ENCODE assay signal across 23 cellular contexts in genomic region chr12:32544893-32545292, GRCh38.
DNase-seq lines count a peak whose midpoint lies in the region; ATAC-seq, FAIRE-seq and TF ChIP-seq lines count a peak whose summit lies in the region.
"Had no signal": no experiment of that assay in that cellular context is flagged by ENCODE, and none has a peak within 500 bp of the region (broad histone marks: within the 10 kb centered on the region; RNA-seq: fewer than 3 reads in every experiment).

No MANE protein-coding gene starts in this region.

- no peak overlapping the region for H3K27ac ChIP-seq in BLaER1 treated with 17β-estradiol and CSF1 and Interleukin-3, amounts not matched to agents 10 nM and 100 nM
- H3K27ac ChIP-seq in endodermal cell (ENCODE audit: low read depth, low read length), result no peak overlapping the region
- H3K27ac ChIP-seq in thyroid gland, result peak overlapping the region in 2 of 3 donors; percentile 56 to 68
- H3K27ac ChIP-seq in kidney (ENCODE audit: low read depth in 2 of 2, low read length in 2 of 2), result peak overlapping the region in 1 of 2 donors; percentile 11

- peak; percentile 10 for DNase-seq in endodermal cell
- no peak for DNase-seq in thyroid gland
- no peak for DNase-seq in T-cell
- no peak for DNase-seq in kidney
- no peak for DNase-seq in SIG-M5 (lab: John Stamatoyannopoulos, UW)
- DNase-seq: CD4-positive, CD25-positive, alpha-beta regulatory T cell; HFFc6; MM.1S; NCI-H1048; NCI-H1417 treated with DMSO at 0.1 percent for 48 hours; NCI-H187; NCI-H526; PC-3; RPMI8226; SHP77; SK-N-SH had no signal

- peaks cover 24 to 82% (median 33%) of the 10 kb centered on the region in 10 experiments for H3K4me1 ChIP-seq in BLaER1 treated with 17β-estradiol and CSF1 and Interleukin-3, amounts not matched to agents 10 nM and 100 nM
- H3K4me1 ChIP-seq in Loucy (ENCODE audit: insufficient read depth, low read length, poor library complexity, severe bottlenecking), result peaks cover 12% of the 10 kb centered on the region
- H3K4me1 ChIP-seq in endodermal cell (ENCODE audit: control insufficient read depth, insufficient read depth, low read length), result no peaks in the 10 kb centered on the region
- H3K4me1 ChIP-seq in thyroid gland, result peaks cover 58 to 76% of the 10 kb centered on the region in 2 donors
- peaks cover 35 to 70% of the 10 kb centered on the region in 2 donors for H3K4me1 ChIP-seq in kidney (ENCODE audit: control insufficient read depth in 1 of 2, insufficient read depth in 1 of 2, low read depth in 1 of 2, low read length in 2 of 2)

- H3K4me3 ChIP-seq in BLaER1 treated with 17β-estradiol and CSF1 and Interleukin-3, amounts not matched to agents 10 nM and 100 nM, result no peak overlapping the region
- no peak overlapping the region for H3K4me3 ChIP-seq in Loucy (ENCODE audit: low read length, poor library complexity, severe bottlenecking)
- H3K4me3 ChIP-seq in endodermal cell (ENCODE audit: low read length), result no peak overlapping the region
- H3K4me3 ChIP-seq in thyroid gland (replicated peaks in 1 of 3), result no peak overlapping the region
- no peak overlapping the region for H3K4me3 ChIP-seq in kidney (ENCODE audit: low read length in 2 of 2)
- H3K4me3 ChIP-seq: K562 had no signal

- H3K79me2 ChIP-seq in Loucy (ENCODE audit: insufficient read depth, low read length), result no peaks in the 10 kb centered on the region

- no peaks in the 10 kb centered on the region for H3K27me3 ChIP-seq in BLaER1 treated with 17β-estradiol and CSF1 and Interleukin-3, amounts not matched to agents 10 nM and 100 nM
- H3K27me3 ChIP-seq in Loucy (ENCODE audit: insufficient read depth, low read length, poor library complexity, severe bottlenecking) (no peaks in the 10 kb centered on the region), endodermal cell (ENCODE audit: control insufficient read depth, insufficient read depth, low read length, poor library complexity, severe bottlenecking) (no peaks in the 10 kb centered on the region), thyroid gland (no peaks in the 10 kb centered on the region)

- H3K4me3 Mint-ChIP-seq in endodermal cell, result no peak overlapping the region
- no peak overlapping the region for H3K4me3 Mint-ChIP-seq in T-cell
- H3K4me3 Mint-ChIP-seq: B cell; CD4-positive, CD25-positive, alpha-beta regulatory T cell; H9; HFFc6 had no signal

- POLR2A ChIA-PET in T-cell (lab: Charles Lee), result no interaction called here

- H3K36me3 ChIP-seq in BLaER1 treated with 17β-estradiol and CSF1 and Interleukin-3, amounts not matched to agents 10 nM and 100 nM, result peaks cover 0 to 33% (median 0%) of the 10 kb centered on the region in 11 experiments; a peak in 4 of 22 replicates
- H3K36me3 ChIP-seq in Loucy (ENCODE audit: insufficient read depth, low read length), result no peaks in the 10 kb centered on the region
- H3K36me3 ChIP-seq in endodermal cell (ENCODE audit: control insufficient read depth, insufficient read depth, low read length), result no peaks in the 10 kb centered on the region
- H3K36me3 ChIP-seq in thyroid gland, result no peaks in the 10 kb centered on the region
- no peaks in the 10 kb centered on the region for H3K36me3 ChIP-seq in kidney (ENCODE audit: control insufficient read depth in 1 of 2, insufficient read depth in 2 of 2, low read length in 2 of 2)

- TF ChIP-seq CTCF in Loucy (conservative IDR thresholded peaks at IDR 0.05; ENCODE audit: low read length) (no peak), endodermal cell (conservative IDR thresholded peaks at IDR 0.05) (no peak), thyroid gland (IDR thresholded peaks at IDR 0.05) (no peak), kidney (IDR thresholded peaks at IDR 0.05; ENCODE audit: borderline replicate concordance, extremely low read depth, insufficient read depth) (no peak)

- TF ChIP-seq POLR2A in thyroid gland (IDR thresholded peaks at IDR 0.05), result no peak

- peaks cover 0 to 82% (median 0%) of the 10 kb centered on the region in 11 experiments; a peak in 3 of 22 replicates for H4K20me1 ChIP-seq in BLaER1 treated with 17β-estradiol and CSF1 and Interleukin-3, amounts not matched to agents 10 nM and 100 nM
- H4K20me1 ChIP-seq in Loucy (ENCODE audit: insufficient read depth, low read length, poor library complexity, severe bottlenecking), result no peaks in the 10 kb centered on the region

- H3K36me3 Mint-ChIP-seq in endodermal cell (ENCODE audit: low read depth), result peaks cover 8% of the 10 kb centered on the region
- H3K36me3 Mint-ChIP-seq in T-cell, result no peaks in the 10 kb centered on the region
- H3K36me3 Mint-ChIP-seq: CD4-positive, CD25-positive, alpha-beta regulatory T cell had no signal

- no peaks in the 10 kb centered on the region for H3F3A ChIP-seq in Loucy (ENCODE audit: low read depth)

- H3K9me3 ChIP-seq in BLaER1 treated with 17β-estradiol and CSF1 and Interleukin-3, amounts not matched to agents 10 nM and 100 nM (replicated peaks in 1 of 11), result no peaks in the 10 kb centered on the region
- H3K9me3 ChIP-seq in Loucy (ENCODE audit: insufficient read depth, low read depth, low read length) (no peaks in the 10 kb centered on the region), endodermal cell (ENCODE audit: control insufficient read depth, low read length) (no peaks in the 10 kb centered on the region), thyroid gland (no peaks in the 10 kb centered on the region), kidney (ENCODE audit: control insufficient read depth in 1 of 2, low read length in 2 of 2) (no peaks in the 10 kb centered on the region)
- H3K9me3 ChIP-seq: SK-N-SH had no signal

- peak overlapping the region; percentile 77; the same call in 1 of the 2 replicates for H2AFZ ChIP-seq in Loucy (ENCODE audit: low read length)

- WGBS in endodermal cell (ENCODE audit: insufficient coverage in 1 of 2, insufficient read length in 1 of 2), 2 experiments, result 95% methylated on average over 2 of the region's 2 CpGs; no CpG with 5 or more reads in 1 of the 2 experiments
- 47 to 52% methylated on average over 2 of the region's 2 CpGs for WGBS in thyroid gland, 2 donors

- CTCF ChIA-PET in T-cell (lab: Charles Lee), result no interaction called here

- ATAC-seq in T-cell (replicated peaks in 1 of 4), result no peak
- ATAC-seq: HepG2, K562, PC-3 had no signal

- H3K4me1 Mint-ChIP-seq in endodermal cell, result peaks cover 26% of the 10 kb centered on the region
- peaks cover 0 to 1% (median 0%) of the 10 kb centered on the region in 3 donors for H3K4me1 Mint-ChIP-seq in T-cell
- H3K4me1 Mint-ChIP-seq: CD4-positive, CD25-positive, alpha-beta regulatory T cell had no signal

- no peak for FAIRE-seq in kidney (lab: Jason Lieb, UNC)
- FAIRE-seq: A204.1, HepG2, K562 had no signal

- no peak overlapping the region for H3K9ac ChIP-seq in BLaER1 treated with 17β-estradiol and CSF1 and Interleukin-3, amounts not matched to agents 10 nM and 100 nM
- H3K9ac ChIP-seq in Loucy (ENCODE audit: low read depth, low read length, poor library complexity, severe bottlenecking), result no peak overlapping the region
- H3K9ac ChIP-seq in endodermal cell (ENCODE audit: extremely low read depth, low read length, poor library complexity, severe bottlenecking), result no peak overlapping the region
- H3K9ac ChIP-seq in kidney (ENCODE audit: low read length in 2 of 2), result no peak overlapping the region
- H3K9ac ChIP-seq: SK-N-SH had no signal

- H3K9me3 Mint-ChIP-seq in endodermal cell (no peaks in the 10 kb centered on the region), T-cell (no peaks in the 10 kb centered on the region)
- H3K9me3 Mint-ChIP-seq: CD4-positive, CD25-positive, alpha-beta regulatory T cell; H9; HFFc6 had no signal

- intact Hi-C loops in thyroid gland (cut with DNase I), result no loop called here
- intact Hi-C loops in kidney (cut with DNase I), result no loop called here

- no peaks in the 10 kb centered on the region for H3K27me3 Mint-ChIP-seq in endodermal cell (ENCODE audit: insufficient read depth)
- H3K27me3 Mint-ChIP-seq in T-cell, result peaks cover 2 to 4% of the 10 kb centered on the region in 2 donors
- H3K27me3 Mint-ChIP-seq: B cell had no signal

- H3K4me2 ChIP-seq in BLaER1 treated with 17β-estradiol and CSF1 and Interleukin-3, amounts not matched to agents 10 nM and 100 nM, result peak overlapping the region in 8 of 11 experiments; percentile 1 to 33 (median 14); a peak in 9 of 22 replicates
- H3K4me2 ChIP-seq in Loucy (ENCODE audit: low read depth, low read length, poor library complexity, severe bottlenecking), result no peak overlapping the region
- H3K4me2 ChIP-seq: SK-N-SH had no signal

- H3K27ac Mint-ChIP-seq in endodermal cell (no peak overlapping the region), T-cell (no peak overlapping the region)
- H3K27ac Mint-ChIP-seq: B cell; CD4-positive, CD25-positive, alpha-beta regulatory T cell; H9; HFFc6 had no signal

- H3K9me2 ChIP-seq in Loucy (replicated peaks; ENCODE audit: low read depth, low read length), result no peaks in the 10 kb centered on the region
- H3K9me2 ChIP-seq: SK-N-SH had no signal

Comparison
In these comparisons a context has a peak if more than half of its experiments do, and no peak if none do; other contexts are left out.
1. H3K27ac ChIP-seq: peak in thyroid gland (2 of 3); none in BLaER1 treated with 17β-estradiol and CSF1 and Interleukin-3, amounts not matched to agents 10 nM and 100 nM (0 of 11) and endodermal cell (single experiment).